In genomic region chr1:85297538-85297854, GRCh38 we compare ENCODE assay signal across 11 cellular contexts. TPM values are rescaled to one million over a fixed set of nuclear protein-coding genes. Genes with fewer than 3 reads are reported as not detected.
DNase-seq lines count a peak whose midpoint lies in the region; ATAC-seq and TF ChIP-seq lines count a peak whose summit lies in the region.
"Had no signal": no experiment of that assay in that cellular context is flagged by ENCODE, and none has a peak within 500 bp of the region (broad histone marks: within the 10 kb centered on the region; RNA-seq: fewer than 3 reads in every experiment).

No MANE protein-coding gene starts in this region.

- H3K9me3 Mint-ChIP-seq in MCF 10A (ENCODE audit: unreplicated experiment), result no peaks in the 10 kb centered on the region
- H3K9me3 Mint-ChIP-seq: CD4-positive, alpha-beta T cell had no signal

- H3K27ac ChIP-seq in left ventricle myocardium inferior (replicated peaks) (peak overlapping the region; percentile 72), mucosa of rectum (ENCODE audit: low read depth in 2 of 2, low read length in 2 of 2) (peak overlapping the region; percentile 11 to 69), upper lobe of right lung (peak overlapping the region; percentile 38)

- no peaks in the 10 kb centered on the region for H3K36me3 ChIP-seq in left ventricle myocardium inferior
- H3K36me3 ChIP-seq in mucosa of rectum (ENCODE audit: control insufficient read depth in 2 of 2, insufficient read depth in 2 of 2, low read length in 2 of 2), result no peaks in the 10 kb centered on the region
- H3K36me3 ChIP-seq in upper lobe of right lung, result no peaks in the 10 kb centered on the region

- DNase-seq in left ventricle myocardium inferior, result no peak
- no peak for DNase-seq in left cardiac atrium
- DNase-seq in MCF 10A (ENCODE audit: unreplicated experiment), result no peak
- DNase-seq in upper lobe of right lung, result no peak
- no peak for DNase-seq in foreskin fibroblast
- DNase-seq in amniotic stem cell (lab: John Stamatoyannopoulos, UW), result no peak
- DNase-seq: cerebellar nuclear complex had no signal

- H3K27ac Mint-ChIP-seq in MCF 10A (ENCODE audit: low read depth, unreplicated experiment), result peak overlapping the region; percentile 40
- H3K27ac Mint-ChIP-seq: progenitor cell of endocrine pancreas had no signal

- no peak for ATAC-seq in left cardiac atrium
- no peak for ATAC-seq in upper lobe of right lung
- no peak for ATAC-seq in HG03097 (IDR thresholded peaks at IDR 0.05; ENCODE audit: low FRiP score, unreplicated experiment)

- no peaks in the 10 kb centered on the region for H3K27me3 Mint-ChIP-seq in MCF 10A (ENCODE audit: insufficient read depth, unreplicated experiment)
- H3K27me3 Mint-ChIP-seq: CD4-positive, alpha-beta T cell; progenitor cell of endocrine pancreas had no signal

- CTCF ChIA-PET in MCF 10A (lab: Yijun Ruan, JAX), result interaction anchor here (0.7 to 4.1 kb wide), 10 partner anchors 8 to 352 kb away, joined by 3 to 19 read pairs (median 3); no protein-coding TSS in a partner anchor

- H3K27me3 ChIP-seq in left ventricle myocardium inferior (ENCODE audit: low read depth), result no peaks in the 10 kb centered on the region
- H3K27me3 ChIP-seq in mucosa of rectum (ENCODE audit: control insufficient read depth in 2 of 2, insufficient read depth in 2 of 2, low read length in 2 of 2), result no peaks in the 10 kb centered on the region
- no peaks in the 10 kb centered on the region for H3K27me3 ChIP-seq in upper lobe of right lung

- H3K36me3 Mint-ChIP-seq in MCF 10A (ENCODE audit: insufficient read depth, unreplicated experiment), result peaks cover 5% of the 10 kb centered on the region

- intact Hi-C loops in left ventricle myocardium inferior (cut with micrococcal nuclease), result no loop called here
- intact Hi-C loops in left cardiac atrium (cut with DNase I), result no loop called here
- intact Hi-C loops in MCF 10A (cut with micrococcal nuclease), result no loop called here
- intact Hi-C loops in upper lobe of right lung (cut with DNase I), result no loop called here

- peaks cover 23% of the 10 kb centered on the region for H3K4me1 Mint-ChIP-seq in MCF 10A (ENCODE audit: insufficient read depth, unreplicated experiment)

- peak overlapping the region; percentile 17 for H3K4me3 ChIP-seq in left ventricle myocardium inferior
- H3K4me3 ChIP-seq in mucosa of rectum (ENCODE audit: low read length in 2 of 2), result peak overlapping the region in 1 of 2 donors; percentile 59
- no peak overlapping the region for H3K4me3 ChIP-seq in upper lobe of right lung
- H3K4me3 ChIP-seq in foreskin fibroblast (ENCODE audit: low read depth in 1 of 2, low read length in 2 of 2), result no peak overlapping the region

- H3K4me1 ChIP-seq in left ventricle myocardium inferior (peaks cover 21% of the 10 kb centered on the region), mucosa of rectum (ENCODE audit: control insufficient read depth in 2 of 2, insufficient read depth in 2 of 2, low read length in 2 of 2) (peaks cover 5 to 8% of the 10 kb centered on the region in 2 donors), upper lobe of right lung (peaks cover 27% of the 10 kb centered on the region)

- H3K9ac ChIP-seq in mucosa of rectum (ENCODE audit: low read depth in 1 of 2, low read length in 2 of 2), result no peak overlapping the region

- no TSS peak for BruUV-seq in MCF 10A (replicated peaks; lab: Mats Ljungman, UMichigan)

- TF ChIP-seq CTCF in left ventricle myocardium inferior (IDR thresholded peaks at IDR 0.05; ENCODE audit: borderline replicate concordance) (no peak), MCF 10A (IDR thresholded peaks at IDR 0.05; ENCODE audit: unreplicated experiment) (no peak), upper lobe of right lung (IDR thresholded peaks at IDR 0.05) (no peak), foreskin fibroblast (IDR thresholded peaks at IDR 0.05; ENCODE audit: low read depth, low read length) (no peak)

- POLR2A ChIA-PET in MCF 10A (lab: Yijun Ruan, JAX), result interaction anchor here (0.6 to 12.2 kb wide), 10 partner anchors 8 to 411 kb away, joined by 3 to 271 read pairs (median 4); partner anchors contain the start of genes BCL10 and ZNHIT6

- H3K4me3 Mint-ChIP-seq in MCF 10A (ENCODE audit: unreplicated experiment), result peak overlapping the region; percentile 52
- H3K4me3 Mint-ChIP-seq: CD4-positive, alpha-beta T cell had no signal

- H3K9me3 ChIP-seq in left ventricle myocardium inferior (replicated peaks), result no peaks in the 10 kb centered on the region
- H3K9me3 ChIP-seq in mucosa of rectum (ENCODE audit: control insufficient read depth in 2 of 2, low read length in 2 of 2), result no peaks in the 10 kb centered on the region
- H3K9me3 ChIP-seq in upper lobe of right lung, result no peaks in the 10 kb centered on the region

RNA-seq across cellular contexts. Expression of gene BCL10, which starts 21.1 kb away (rescaled TPM):
- 7.8 TPM for total RNA-seq in left ventricle myocardium inferior
- total RNA-seq in left cardiac atrium, result 10 to 100 TPM in 1 of 2 donors, 1 to 10 TPM in 1; 9.0 to 12.7 TPM
- 43.9 and 55.8 TPM in 2 replicates for total RNA-seq in MCF 10A (2022)
- 25.9 TPM for total RNA-seq in upper lobe of right lung

RNA-seq across cellular contexts. Expression of gene C1orf52, which starts 38.0 kb away (rescaled TPM):
- total RNA-seq in left ventricle myocardium inferior, result 18.5 TPM
- 10 to 100 TPM; 15.6 to 17.6 TPM for total RNA-seq in left cardiac atrium
- 29.6 and 31.7 TPM in 2 replicates for total RNA-seq in MCF 10A (2022)
- 22.5 TPM for total RNA-seq in upper lobe of right lung
